ENCODE assay signal across 14 cellular contexts in the genomic region with DNA sequence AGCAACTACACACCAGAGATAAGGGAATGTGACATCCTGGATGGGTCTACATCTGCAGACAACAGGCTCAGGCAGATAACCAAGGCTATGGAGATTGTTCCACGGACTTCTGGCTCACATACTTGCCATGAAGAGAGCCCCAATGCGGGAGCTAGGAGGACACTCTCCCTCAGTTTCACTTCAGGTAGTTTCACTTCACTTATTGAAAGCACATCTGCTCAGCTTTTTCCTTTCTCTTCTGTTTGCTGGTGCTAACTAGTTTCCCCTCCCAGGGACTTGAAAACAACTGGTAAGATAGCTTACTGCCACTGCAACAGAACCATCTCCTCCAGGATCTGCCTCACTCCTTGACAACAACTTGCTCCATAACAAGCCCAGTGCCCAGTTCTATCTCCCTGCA. TPM values are rescaled to one million over a fixed set of nuclear protein-coding genes. Genes with fewer than 3 reads are reported as not detected.
A peak's percentile ranks its signal among the peaks of the same experiment; 100 is the strongest.
DNase-seq lines count a peak whose midpoint lies in the region; ATAC-seq lines count a peak whose summit lies in the region.
"Had no signal": no experiment of that assay in that cellular context is flagged by ENCODE, and none has a peak within 500 bp of the region (broad histone marks: within the 10 kb centered on the region; RNA-seq: fewer than 3 reads in every experiment).

No MANE protein-coding gene starts in this region.

- ATAC-seq in GM18868 (IDR thresholded peaks at IDR 0.05; ENCODE audit: unreplicated experiment): peak; percentile 71
- ATAC-seq in GM21717 (IDR thresholded peaks at IDR 0.05; ENCODE audit: unreplicated experiment): peak; percentile 64
- peak; percentile 80 for ATAC-seq in HG03342 (IDR thresholded peaks at IDR 0.05; ENCODE audit: unreplicated experiment)
- ATAC-seq in memory B cell (ENCODE audit: low read depth): peak; percentile 82

- DNase-seq in memory B cell (ENCODE audit: low spot score in 2 of 2): peak in 1 of 2 donors; percentile 9
- no peak for DNase-seq in SK-N-DZ (ENCODE audit: low spot score)
- DNase-seq in activated CD4-positive, alpha-beta T cell treated with anti-CD3 and anti-CD28 coated beads, Interleukin-2, amount 50 U/mL, for 48 hours: no peak
- DNase-seq in NCI-H2081 treated with DMSO at 0.1 percent for 48 hours (lab: John Stamatoyannopoulos, UW): no peak
- DNase-seq: H7, NCI-H510A, occipital lobe, small intestine, T1000 had no signal

- no peaks in the 10 kb centered on the region for H3K27me3 Mint-ChIP-seq in memory B cell

- no peaks in the 10 kb centered on the region for H3K9me3 Mint-ChIP-seq in memory B cell

- H3K27ac Mint-ChIP-seq in memory B cell: peak overlapping the region; percentile 81

- peak overlapping the region; percentile 41 for H3K4me3 Mint-ChIP-seq in memory B cell

- H3K36me3 Mint-ChIP-seq in memory B cell: no peaks in the 10 kb centered on the region

- peaks cover 10% of the 10 kb centered on the region for H3K4me1 Mint-ChIP-seq in memory B cell

RNA-seq across cellular contexts. Expression of a gene that starts 1.4 kb away (rescaled TPM):
- polyA plus RNA-seq in SK-N-DZ (2014; cell fraction: cytosol; rRNA removed): not detected in 2 replicates
- polyA plus RNA-seq in SK-N-DZ (2014; cell fraction: nucleus; rRNA removed): not detected in 2 replicates
- polyA plus RNA-seq: cardiac muscle cell, lung, small intestine had no signal

RNA-seq across cellular contexts. Expression of a gene that starts 56.2 kb away (rescaled TPM):
- not detected in 2 replicates for polyA plus RNA-seq in SK-N-DZ (2014; cell fraction: cytosol; rRNA removed)
- polyA plus RNA-seq in SK-N-DZ (2014; cell fraction: nucleus; rRNA removed): not detected in 2 replicates
- polyA plus RNA-seq: cardiac muscle cell, lung, small intestine had no signal
